Comparison of ENCODE assay signal across 8 cellular contexts in genomic region chr7:116210345-116211005, GRCh38. TPM values are rescaled to one million over a fixed set of nuclear protein-coding genes. Genes with fewer than 3 reads are reported as not detected.
DNase-seq lines count a peak whose midpoint lies in the region; ATAC-seq and TF ChIP-seq lines count a peak whose summit lies in the region.

TES (plus strand) TSS chr7:116210539; CDS start chr7:116210708, 169 bp downstream.

- in situ Hi-C loops in Caki2 (cut with HindIII; ENCODE audit: low pct_unique_long_range_greater_than_20kb, low sequenced_read_pairs), result no loop called here

- peak; percentile 77 to 83 for ATAC-seq in activated naive CD4-positive, alpha-beta T cell treated with anti-CD3 and anti-CD28 coated beads, Interleukin-2, amount 50 U/mL, for 72 hours
- ATAC-seq in left ventricle myocardium superior, result peak; percentile 94
- ATAC-seq in sciatic nerve, result peak; percentile 40

- peaks cover 4 to 8% of the 10 kb centered on the region in 2 donors for H3K9me3 Mint-ChIP-seq in activated naive CD4-positive, alpha-beta T cell treated with anti-CD3 and anti-CD28 coated beads, Interleukin-2, amount 50 U/mL, for 72 hours

- H3K36me3 Mint-ChIP-seq in activated naive CD4-positive, alpha-beta T cell treated with anti-CD3 and anti-CD28 coated beads, Interleukin-2, amount 50 U/mL, for 72 hours, result peaks cover 15 to 26% of the 10 kb centered on the region in 2 donors

- H3K27ac Mint-ChIP-seq in activated naive CD4-positive, alpha-beta T cell treated with anti-CD3 and anti-CD28 coated beads, Interleukin-2, amount 50 U/mL, for 72 hours, result peak within 1 kb of the TSS; percentile 96 to 97

- DNase-seq in Caki2 (ENCODE audit: low read depth) (peak; percentile 81), GM20000 (ENCODE audit: low spot score) (peak; percentile 93), HT-29 (ENCODE audit: low spot score) (peak; percentile 94), SKM-1 treated with dmso at 0.1 percent for 144 hours (lab: John Stamatoyannopoulos, UW; ENCODE audit: unreplicated experiment) (peak; percentile 30), left ventricle myocardium superior (peak; percentile 81), sciatic nerve (ENCODE audit: low spot score) (peak; percentile 63), epidermal melanocyte (ENCODE audit: insufficient read length, low spot score) (no peak)
- peak; percentile 75 to 82 for DNase-seq in activated naive CD4-positive, alpha-beta T cell treated with anti-CD3 and anti-CD28 coated beads, Interleukin-2, amount 50 U/mL, for 72 hours (ENCODE audit: low spot score in 2 of 2)

- TF ChIP-seq CTCF in GM20000 (IDR thresholded peaks at IDR 0.05; ENCODE audit: extremely low read depth, missing control alignments), result no peak

- intact Hi-C loops in left ventricle myocardium superior (cut with micrococcal nuclease) (no loop called here), sciatic nerve (cut with DNase I) (no loop called here)

RNA-seq across cellular contexts. Expression of gene TES, which starts in this region (rescaled TPM):
- total RNA-seq in Caki2 (2014; rRNA removed; shearing (Covaris generic); ENCODE audit: low replicate concordance), result 82.8 and 134 TPM in 2 replicates
- 91.9 and 96.7 TPM in 2 replicates for total RNA-seq in HT-29 (2014; rRNA removed; shearing (Covaris generic))
- total RNA-seq in activated naive CD4-positive, alpha-beta T cell treated with anti-CD3 and anti-CD28 coated beads, Interleukin-2, amount 50 U/mL, for 72 hours, result 10 to 100 TPM; 45.8 to 79.2 TPM
- total RNA-seq in left ventricle myocardium superior (26.2 TPM), sciatic nerve (32.3 TPM)

Comparison
In these comparisons a context has a peak if more than half of its experiments do, and no peak if none do; other contexts are left out.
1. ATAC-seq: peak in every context shown above with its lines; median percentile 94 in left ventricle myocardium superior; 80 in activated naive CD4-positive, alpha-beta T cell treated with anti-CD3 and anti-CD28 coated beads, Interleukin-2, amount 50 U/mL, for 72 hours; 40 in sciatic nerve.